In genomic region chr6:13712485-13712990, GRCh38 we compare ENCODE assay signal across 8 cellular contexts. TPM values are rescaled to one million over a fixed set of nuclear protein-coding genes. Genes with fewer than 3 reads are reported as not detected.
A peak's percentile ranks its signal among the peaks of the same experiment; 100 is the strongest.
DNase-seq lines count a peak whose midpoint lies in the region; ATAC-seq and TF ChIP-seq lines count a peak whose summit lies in the region.

No MANE protein-coding gene starts in this region.

- peaks cover 50% of the 10 kb centered on the region for H3K4me1 Mint-ChIP-seq in activated naive CD4-positive, alpha-beta T cell treated with anti-CD3 and anti-CD28 coated beads for 36 hours (ENCODE audit: low read depth)
- H3K4me1 Mint-ChIP-seq in activated B cell treated with CpG ODN at 0.5 μM for 24 hours, result peaks cover 41% of the 10 kb centered on the region

- H3K9me3 ChIP-seq in heart left ventricle, result no peaks in the 10 kb centered on the region
- no peaks in the 10 kb centered on the region for H3K9me3 ChIP-seq in sigmoid colon

- H3K36me3 ChIP-seq in heart left ventricle (no peaks in the 10 kb centered on the region), sigmoid colon (no peaks in the 10 kb centered on the region)

- intact Hi-C loops in activated naive CD4-positive, alpha-beta T cell treated with anti-CD3 and anti-CD28 coated beads for 36 hours (cut with micrococcal nuclease), result loop anchor here (1.0 to 5.0 kb wide), 6 partner anchors 75 to 384 kb away; partner anchors contain the start of genes MCUR1, NOL7, SIRT5 and TBC1D7
- intact Hi-C loops in activated B cell treated with CpG ODN at 0.5 μM for 24 hours (cut with micrococcal nuclease), result loop anchor here (1.0 to 5.0 kb wide), 7 partner anchors 35 to 1535 kb away; partner anchors contain the start of genes GFOD1, JARID2, MCUR1 and NOL7
- intact Hi-C loops in heart left ventricle (cut with DNase I), result loop anchor here in 5 of 10 donors (1.0 to 10.0 kb wide), 7 partner anchors 50 to 100 kb away; partner anchors contain the start of genes NOL7 (in 3 of the 5) and MCUR1 (in 1 of the 5)
- intact Hi-C loops in sigmoid colon (cut with DNase I), result loop anchor here (1.0 to 2.0 kb wide), 2 partner anchors 20 to 50 kb away; no protein-coding TSS in a partner anchor

- POLR2A ChIA-PET in activated B cell treated with CpG ODN at 0.5 μM for 24 hours (lab: Charles Lee), result interaction anchor here (0.6 to 4.4 kb wide), 5 partner anchors 12 to 97 kb away, joined by 3 to 34 read pairs (median 4); partner anchors contain the start of gene NOL7

- H3K27me3 ChIP-seq in heart left ventricle (no peaks in the 10 kb centered on the region), sigmoid colon (no peaks in the 10 kb centered on the region)

- peak in 2 of 4 donors; percentile 4 to 33 for TF ChIP-seq EP300 in sigmoid colon (IDR thresholded peaks at IDR 0.05)

- H3K9me3 Mint-ChIP-seq in activated naive CD4-positive, alpha-beta T cell treated with anti-CD3 and anti-CD28 coated beads for 36 hours, result no peaks in the 10 kb centered on the region
- no peaks in the 10 kb centered on the region for H3K9me3 Mint-ChIP-seq in activated B cell treated with CpG ODN at 0.5 μM for 24 hours

- peaks cover 6% of the 10 kb centered on the region for H3K36me3 Mint-ChIP-seq in activated naive CD4-positive, alpha-beta T cell treated with anti-CD3 and anti-CD28 coated beads for 36 hours (ENCODE audit: low read depth)
- peaks cover 6% of the 10 kb centered on the region for H3K36me3 Mint-ChIP-seq in activated B cell treated with CpG ODN at 0.5 μM for 24 hours (ENCODE audit: low read depth)

- H3K4me3 Mint-ChIP-seq in activated naive CD4-positive, alpha-beta T cell treated with anti-CD3 and anti-CD28 coated beads for 36 hours, result peak overlapping the region; percentile 87
- H3K4me3 Mint-ChIP-seq in activated B cell treated with CpG ODN at 0.5 μM for 24 hours, result peak overlapping the region; percentile 97

- TF ChIP-seq POLR2A in heart left ventricle (IDR thresholded peaks at IDR 0.05) (no peak), sigmoid colon (IDR thresholded peaks at IDR 0.05) (no peak)

- CTCF ChIA-PET in activated naive CD4-positive, alpha-beta T cell treated with anti-CD3 and anti-CD28 coated beads for 36 hours (lab: Charles Lee), result interaction anchor here (1.2 to 1.8 kb wide), 4 partner anchors 51 to 97 kb away, joined by 3 to 6 read pairs (median 5); partner anchors contain the start of gene NOL7
- CTCF ChIA-PET in activated B cell treated with CpG ODN at 0.5 μM for 24 hours (lab: Charles Lee), result no interaction called here

- H3K27ac ChIP-seq in heart left ventricle (peak overlapping the region; percentile 83 to 99 (median 95)), sigmoid colon (peak overlapping the region; percentile 95 to 97 (median 96))

- 6 to 12% (median 10%) methylated on average over 8 of the region's 8 CpGs for WGBS in heart left ventricle, 4 donors
- WGBS in sigmoid colon, 2 donors, result 12 to 13% methylated on average over 8 of the region's 8 CpGs

- peak overlapping the region; percentile 53 to 96 (median 80) for H3K4me3 ChIP-seq in heart left ventricle
- peak overlapping the region; percentile 45 to 91 (median 88) for H3K4me3 ChIP-seq in sigmoid colon

- H3K4me1 ChIP-seq in heart left ventricle, result peaks cover 0 to 46% (median 25%) of the 10 kb centered on the region in 12 donors
- peaks cover 0 to 24% (median 18%) of the 10 kb centered on the region in 4 donors for H3K4me1 ChIP-seq in sigmoid colon

- no peak for DNase-seq in activated naive CD4-positive, alpha-beta T cell treated with anti-CD3 and anti-CD28 coated beads for 36 hours
- no peak for DNase-seq in activated naive CD4-positive, alpha-beta T cell (lab: John Stamatoyannopoulos, UW)
- DNase-seq in activated B cell treated with CpG ODN at 0.5 μM for 24 hours (no peak), heart left ventricle (no peak), sigmoid colon (no peak), NCI-H345 treated with DMSO at 0.1 percent for 48 hours (lab: John Stamatoyannopoulos, UW; ENCODE audit: unreplicated experiment) (no peak)

- TF ChIP-seq CTCF in activated B cell treated with CpG ODN at 0.5 μM for 24 hours (IDR thresholded peaks at IDR 0.05) (no peak), heart left ventricle (IDR thresholded peaks at IDR 0.05) (no peak), sigmoid colon (IDR thresholded peaks at IDR 0.05) (no peak)

- no peaks in the 10 kb centered on the region for H3K27me3 Mint-ChIP-seq in activated naive CD4-positive, alpha-beta T cell treated with anti-CD3 and anti-CD28 coated beads for 36 hours (ENCODE audit: low read depth)
- H3K27me3 Mint-ChIP-seq in activated B cell treated with CpG ODN at 0.5 μM for 24 hours, result no peaks in the 10 kb centered on the region

- peak overlapping the region; percentile 96 for H3K27ac Mint-ChIP-seq in activated naive CD4-positive, alpha-beta T cell treated with anti-CD3 and anti-CD28 coated beads for 36 hours
- H3K27ac Mint-ChIP-seq in activated B cell treated with CpG ODN at 0.5 μM for 24 hours, result peak overlapping the region; percentile 99

- ATAC-seq in activated B cell treated with CpG ODN at 0.5 μM for 24 hours (ENCODE audit: low read depth) (no peak), heart left ventricle (peak in 1 of 4 donors; percentile 4), HG02610 (IDR thresholded peaks at IDR 0.05; ENCODE audit: unreplicated experiment) (no peak), GM21515 (IDR thresholded peaks at IDR 0.05; ENCODE audit: unreplicated experiment) (no peak)

RNA-seq across cellular contexts. Expression of gene RANBP9, which starts 0.9 kb away (rescaled TPM):
- 10 to 100 TPM; 61.2 to 62.9 TPM for total RNA-seq in activated naive CD4-positive, alpha-beta T cell treated with anti-CD3 and anti-CD28 coated beads for 36 hours
- total RNA-seq in activated B cell treated with CpG ODN at 0.5 μM for 24 hours (30.7 and 34.7 TPM in 2 replicates), heart left ventricle (10 to 100 TPM; 25.8 to 43.7 (median 35.0) TPM), sigmoid colon (10 to 100 TPM; 49.6 to 84.3 (median 55.3) TPM)
- polyA plus RNA-seq in heart left ventricle (10 to 100 TPM in 1 of 2 donors, 1 to 10 TPM in 1; 9.3 to 25.8 TPM), sigmoid colon (10 to 100 TPM; 19.4 to 26.6 (median 22.2) TPM)
